9 cellular contexts compared by ENCODE assay signal in the genomic region with DNA sequence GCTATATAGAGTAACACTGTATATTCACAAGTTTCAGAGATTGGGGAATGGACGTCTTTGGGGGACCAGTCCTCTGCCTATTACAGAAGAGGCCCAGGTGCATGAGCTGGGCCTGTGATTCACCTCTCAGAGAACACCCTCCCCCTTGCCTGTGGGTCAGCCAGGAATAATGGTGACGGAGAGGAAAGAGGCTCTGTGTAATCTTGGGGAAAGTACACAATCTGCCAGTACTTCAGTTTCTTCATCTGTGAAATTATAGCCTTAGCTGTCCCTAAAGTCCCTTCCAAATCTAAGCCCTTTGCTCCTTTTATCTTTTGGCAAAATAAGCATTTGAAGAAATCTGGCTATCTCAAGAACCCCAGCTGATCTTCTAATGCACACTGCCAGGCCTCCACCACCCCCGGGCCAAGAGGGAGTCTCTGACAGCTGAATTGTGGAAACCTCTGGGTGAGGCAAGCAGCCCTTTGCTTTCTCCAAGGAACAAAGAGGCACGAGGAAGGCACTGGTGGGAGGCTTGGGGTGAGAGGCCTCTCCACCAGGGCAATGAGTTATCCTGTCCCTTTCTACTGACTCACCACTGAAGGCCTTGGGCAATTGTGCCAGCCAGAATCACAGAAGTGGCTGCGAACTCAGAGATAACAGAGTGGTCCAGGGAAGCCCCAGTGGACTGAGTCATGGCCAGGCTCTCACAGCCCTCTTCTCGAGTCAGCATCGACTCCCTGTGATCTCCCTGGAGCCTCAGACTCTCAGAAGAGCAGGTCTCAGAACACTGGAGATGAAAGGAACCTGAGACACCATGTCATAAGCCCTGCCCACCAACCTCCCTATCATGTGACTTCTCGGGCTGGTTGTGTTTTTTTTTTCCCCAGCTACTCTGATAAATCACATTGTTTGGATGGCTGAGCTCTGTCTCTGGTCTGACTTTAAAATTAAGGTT. TPM values are rescaled to one million over a fixed set of nuclear protein-coding genes. Genes with fewer than 3 reads are reported as not detected.
DNase-seq lines count a peak whose midpoint lies in the region; ATAC-seq and TF ChIP-seq lines count a peak whose summit lies in the region.
"Had no signal": no experiment of that assay in that cellular context is flagged by ENCODE, and none has a peak within 500 bp of the region (broad histone marks: within the 10 kb centered on the region; RNA-seq: fewer than 3 reads in every experiment).

No MANE protein-coding gene starts in this region.

- H3K4me2 ChIP-seq in smooth muscle cell, result peak overlapping the region; percentile 73

- peak overlapping the region; percentile 29 to 88 (median 79) for H3K27ac ChIP-seq in heart left ventricle
- H3K27ac ChIP-seq in smooth muscle cell (ENCODE audit: low read depth), result peak overlapping the region; percentile 99

- WGBS in heart left ventricle, 4 donors, result 27 to 55% (median 42%) methylated on average over 8 of the region's 8 CpGs
- WGBS in smooth muscle cell (ENCODE audit: low lambda C conversion rate), result 13% methylated on average over 8 of the region's 8 CpGs

- H3K9me3 ChIP-seq in BE2C (no peaks in the 10 kb centered on the region), heart left ventricle (no peaks in the 10 kb centered on the region), smooth muscle cell (replicated peaks; ENCODE audit: low read depth) (no peaks in the 10 kb centered on the region)

- no peaks in the 10 kb centered on the region for H3K36me3 ChIP-seq in BE2C
- H3K36me3 ChIP-seq in heart left ventricle, result no peaks in the 10 kb centered on the region
- no peaks in the 10 kb centered on the region for H3K36me3 ChIP-seq in smooth muscle cell (ENCODE audit: low read depth)

- DNase-seq in BE2C (peak; percentile 29), GOT3 (lab: John Stamatoyannopoulos, UW) (peak; percentile 70), OCI-M1 (lab: John Stamatoyannopoulos, UW) (peak; percentile 78), heart left ventricle (peak in 2 of 5 donors; percentile 46 to 81), smooth muscle cell (lab: John Stamatoyannopoulos, UW; ENCODE audit: unreplicated experiment) (peak; percentile 43), NCI-H1092 treated with DMSO at 0.1 percent for 48 hours (lab: John Stamatoyannopoulos, UW) (no peak), NAMALWA (ENCODE audit: low spot score) (no peak)
- DNase-seq in activated effector memory CD4-positive, alpha-beta T cell treated with Interleukin-2 at 50 U/mL for 16 hours, result peak; percentile 41
- DNase-seq: naive B cell had no signal

- no peaks in the 10 kb centered on the region for H4K20me1 ChIP-seq in smooth muscle cell (ENCODE audit: low read depth)

- peak; percentile 18 to 75 (median 58) for ATAC-seq in heart left ventricle

- H3K4me1 ChIP-seq in BE2C (no peaks in the 10 kb centered on the region), heart left ventricle (peaks cover 5 to 55% (median 35%) of the 10 kb centered on the region in 12 donors), smooth muscle cell (ENCODE audit: low read depth) (peaks cover 37% of the 10 kb centered on the region)

- TF ChIP-seq POLR2A in heart left ventricle (IDR thresholded peaks at IDR 0.05), result no peak

- H3F3A ChIP-seq in smooth muscle cell (ENCODE audit: low read depth), result peaks cover 40% of the 10 kb centered on the region

- peak overlapping the region; percentile 89 for H3K9ac ChIP-seq in smooth muscle cell (ENCODE audit: low read depth)

- H3K79me2 ChIP-seq in smooth muscle cell (ENCODE audit: low read depth), result no peaks in the 10 kb centered on the region

- H3K27me3 ChIP-seq in BE2C, result no peaks in the 10 kb centered on the region
- no peaks in the 10 kb centered on the region for H3K27me3 ChIP-seq in heart left ventricle
- no peaks in the 10 kb centered on the region for H3K27me3 ChIP-seq in smooth muscle cell (ENCODE audit: low read depth)

- H2AFZ ChIP-seq in smooth muscle cell (ENCODE audit: low read depth), result no peak overlapping the region

- intact Hi-C loops in heart left ventricle (cut with DNase I), result loop anchor here in 2 of 10 donors (2.0 to 5.0 kb wide), 2 partner anchors 36 to 39 kb away; no protein-coding TSS in a partner anchor

- H3K4me3 ChIP-seq in BE2C (ENCODE audit: low read depth, low read length), result no peak overlapping the region
- H3K4me3 ChIP-seq in heart left ventricle, result no peak overlapping the region
- H3K4me3 ChIP-seq in smooth muscle cell, result no peak overlapping the region

- TF ChIP-seq CTCF in BE2C (IDR thresholded peaks at IDR 0.05; ENCODE audit: low read depth, low read length) (no peak), heart left ventricle (IDR thresholded peaks at IDR 0.05) (no peak), smooth muscle cell (IDR thresholded peaks at IDR 0.05; ENCODE audit: borderline replicate concordance, insufficient read depth, poor library complexity, severe bottlenecking) (no peak)

RNA-seq across cellular contexts. Expression of a gene that starts 31.8 kb away (rescaled TPM):
- 76.2 TPM for polyA plus RNA-seq in BE2C (2012; ENCODE audit: insufficient read depth, insufficient read length, low read depth)
- 10 to 100 TPM; 15.5 to 66.7 (median 26.8) TPM for total RNA-seq in heart left ventricle
- 10 to 100 TPM; 19.4 to 25.3 TPM for polyA plus RNA-seq in heart left ventricle
- total RNA-seq in smooth muscle cell, result 599 and 780 TPM in 2 replicates
- polyA plus RNA-seq in smooth muscle cell, result 173 and 184 TPM in 2 replicates

Comparison
In these comparisons a context has a peak if more than half of its experiments do, and no peak if none do; other contexts are left out.
1. DNase-seq: peak in BE2C (single experiment), GOT3 (single experiment), OCI-M1 (single experiment), activated effector memory CD4-positive, alpha-beta T cell treated with Interleukin-2 at 50 U/mL for 16 hours (single experiment) and smooth muscle cell (single experiment); none in NCI-H1092 treated with DMSO at 0.1 percent for 48 hours (single experiment) and NAMALWA (single experiment).